ENCODE assay signal across 10 cellular contexts in genomic region chr12:49549735-49550710, GRCh38. TPM values are rescaled to one million over a fixed set of nuclear protein-coding genes. Genes with fewer than 3 reads are reported as not detected.
DNase-seq lines count a peak whose midpoint lies in the region; ATAC-seq and TF ChIP-seq lines count a peak whose summit lies in the region.
"Had no signal": no experiment of that assay in that cellular context is flagged by ENCODE, and none has a peak within 500 bp of the region (broad histone marks: within the 10 kb centered on the region; RNA-seq: fewer than 3 reads in every experiment).

No MANE protein-coding gene starts in this region.

- H3K4me1 ChIP-seq in psoas muscle (peaks cover 19% of the 10 kb centered on the region), HAP-1 (no peaks in the 10 kb centered on the region), aorta (ENCODE audit: control insufficient read depth in 1 of 2, insufficient read depth in 2 of 2, low read length in 2 of 2) (no peaks in the 10 kb centered on the region)

- 93 to 95% (median 95%) methylated on average over 26 to 28 of the region's 28 CpGs for WGBS in psoas muscle, 3 donors
- WGBS in aorta, 2 donors = 93 to 94% methylated on average over 27 to 28 of the region's 28 CpGs

- in situ Hi-C loops in HAP-1 (cut with MboI; ENCODE audit: low sequenced_read_pairs) = no loop called here

- peak; percentile 55 for DNase-seq in activated effector memory CD4-positive, alpha-beta T cell treated with anti-CD3 and anti-CD28 coated beads, Interleukin-2, amount 50 U/mL, for 16 hours
- DNase-seq in activated effector memory CD4-positive, alpha-beta T cell treated with Interleukin-2 at 50 U/mL for 16 hours = no peak
- DNase-seq in NCI-H2107 treated with DMSO at 0.1 percent for 48 hours (lab: John Stamatoyannopoulos, UW; ENCODE audit: unreplicated experiment) (peak; percentile 65), psoas muscle (no peak), HAP-1 (ENCODE audit: low spot score in 2 of 2) (no peak), aorta (no peak), NCI-H446 treated with DMSO at 0.1 percent for 48 hours (lab: John Stamatoyannopoulos, UW) (no peak)
- no peak for DNase-seq in activated naive CD8-positive, alpha-beta T cell treated with anti-CD3 and anti-CD28 coated beads, Interleukin-2, amount 50 U/mL, for 24 hours
- DNase-seq: HFFc6 had no signal

- H3K27me3 ChIP-seq in psoas muscle (ENCODE audit: insufficient read depth in 3 of 3, low read length in 2 of 3) (peaks cover 0 to 31% (median 0%) of the 10 kb centered on the region in 3 donors), HAP-1 (ENCODE audit: low read depth) (0 out of 2 replicates have a peak, but pooled peaks cover 2% of the 10 kb centered on the region), aorta (ENCODE audit: control insufficient read depth in 1 of 2, insufficient read depth in 2 of 2, low read length in 1 of 2) (no peaks in the 10 kb centered on the region)

- no peak for TF ChIP-seq CTCF in psoas muscle (IDR thresholded peaks at IDR 0.05)

- H3K9me3 ChIP-seq in psoas muscle (no peaks in the 10 kb centered on the region), HAP-1 (no peaks in the 10 kb centered on the region), aorta (ENCODE audit: control insufficient read depth, low read length) (no peaks in the 10 kb centered on the region)

- H3K4me1 Mint-ChIP-seq in activated naive CD8-positive, alpha-beta T cell treated with anti-CD3 and anti-CD28 coated beads, Interleukin-2, amount 50 U/mL, for 24 hours = peaks cover 22% of the 10 kb centered on the region

- H3K4me3 ChIP-seq in psoas muscle (peak overlapping the region; percentile 60), HAP-1 (no peak overlapping the region), aorta (ENCODE audit: low read length in 2 of 2) (no peak overlapping the region)

- H3K27ac Mint-ChIP-seq in activated naive CD8-positive, alpha-beta T cell treated with anti-CD3 and anti-CD28 coated beads, Interleukin-2, amount 50 U/mL, for 24 hours = no peak overlapping the region
- H3K27ac Mint-ChIP-seq: HFFc6 had no signal

- H3K27me3 Mint-ChIP-seq in activated naive CD8-positive, alpha-beta T cell treated with anti-CD3 and anti-CD28 coated beads, Interleukin-2, amount 50 U/mL, for 24 hours = peaks cover 19% of the 10 kb centered on the region

- no peak for ATAC-seq in activated naive CD8-positive, alpha-beta T cell treated with anti-CD3 and anti-CD28 coated beads, Interleukin-2, amount 50 U/mL, for 24 hours
- ATAC-seq in psoas muscle (no peak), aorta (ENCODE audit: low FRiP score) (no peak)

- H3K36me3 Mint-ChIP-seq in activated naive CD8-positive, alpha-beta T cell treated with anti-CD3 and anti-CD28 coated beads, Interleukin-2, amount 50 U/mL, for 24 hours (ENCODE audit: low read depth) = no peaks in the 10 kb centered on the region

- no peak overlapping the region for H3K27ac ChIP-seq in psoas muscle
- no peak overlapping the region for H3K27ac ChIP-seq in aorta (ENCODE audit: low read depth in 1 of 2, low read length in 2 of 2)
- H3K27ac ChIP-seq: skin epidermis had no signal

- no peaks in the 10 kb centered on the region for H3K36me3 ChIP-seq in psoas muscle (ENCODE audit: insufficient read depth in 1 of 2, low read depth in 1 of 2)
- H3K36me3 ChIP-seq in HAP-1 (replicated peaks) = no peaks in the 10 kb centered on the region
- H3K36me3 ChIP-seq in aorta (ENCODE audit: control insufficient read depth in 1 of 2, insufficient read depth in 2 of 2, low read length in 1 of 2) = no peaks in the 10 kb centered on the region

- peak overlapping the region; percentile 80 for H3K4me3 Mint-ChIP-seq in activated naive CD8-positive, alpha-beta T cell treated with anti-CD3 and anti-CD28 coated beads, Interleukin-2, amount 50 U/mL, for 24 hours
- H3K4me3 Mint-ChIP-seq: HFFc6 had no signal

- intact Hi-C loops in psoas muscle (cut with DNase I) (loop anchor here in 1 of 2 donors (5.0 kb wide), 1 partner anchor 32 kb away; no protein-coding TSS in a partner anchor), aorta (cut with DNase I) (no loop called here)

- no peaks in the 10 kb centered on the region for H3K9me3 Mint-ChIP-seq in activated naive CD8-positive, alpha-beta T cell treated with anti-CD3 and anti-CD28 coated beads, Interleukin-2, amount 50 U/mL, for 24 hours
- H3K9me3 Mint-ChIP-seq: HFFc6 had no signal

RNA-seq across cellular contexts. Expression of gene KCNH3, which starts 11.2 kb away (rescaled TPM):
- total RNA-seq in psoas muscle (under 1 TPM in 2 of 4 donors, not detected in 2; 0.04 to 0.32 TPM), aorta (1 to 10 TPM in 1 of 2 donors, under 1 TPM in 1; 0.10 to 1.7 TPM)
- polyA plus RNA-seq in psoas muscle (under 1 TPM in 2 of 3 donors, not detected in 1; 0.04 to 0.07 TPM), aorta (1 to 10 TPM in 1 of 2 donors, under 1 TPM in 1; 0.31 to 1.5 TPM)

RNA-seq across cellular contexts. Expression of gene MCRS1, which starts 17.9 kb away (rescaled TPM):
- 10 to 100 TPM; 39.1 to 82.3 (median 55.1) TPM for total RNA-seq in psoas muscle
- polyA plus RNA-seq in psoas muscle = 10 to 100 TPM; 24.3 to 54.9 (median 31.9) TPM
- total RNA-seq in aorta = 10 to 100 TPM; 34.7 to 44.0 TPM
- polyA plus RNA-seq in aorta = 10 to 100 TPM; 27.5 to 99.2 TPM

RNA-seq across cellular contexts. Expression of gene FAM186B, which starts 55.4 kb away (rescaled TPM):
- total RNA-seq in psoas muscle = under 1 TPM; 0.44 to 0.63 (median 0.46) TPM
- under 1 TPM; 0.04 to 1.00 (median 0.23) TPM for polyA plus RNA-seq in psoas muscle
- total RNA-seq in aorta = under 1 TPM; 0.23 to 0.30 TPM
- under 1 TPM in 1 of 2 donors, not detected in 1; 0.26 TPM for polyA plus RNA-seq in aorta

Comparison
In these comparisons a context has a peak if more than half of its experiments do, and no peak if none do; other contexts are left out.
1. DNase-seq: peak in activated effector memory CD4-positive, alpha-beta T cell treated with anti-CD3 and anti-CD28 coated beads, Interleukin-2, amount 50 U/mL, for 16 hours (single experiment) and NCI-H2107 treated with DMSO at 0.1 percent for 48 hours (single experiment); none in activated effector memory CD4-positive, alpha-beta T cell treated with Interleukin-2 at 50 U/mL for 16 hours (single experiment), activated naive CD8-positive, alpha-beta T cell treated with anti-CD3 and anti-CD28 coated beads, Interleukin-2, amount 50 U/mL, for 24 hours (single experiment), psoas muscle (0 of 2), HAP-1 (0 of 2), aorta (0 of 2) and NCI-H446 treated with DMSO at 0.1 percent for 48 hours (single experiment).